9 cellular contexts compared by ENCODE assay signal in genomic region chr7:28020302-28020940, GRCh38.
DNase-seq lines count a peak whose midpoint lies in the region; ATAC-seq and TF ChIP-seq lines count a peak whose summit lies in the region.
"Had no signal": no experiment of that assay in that cellular context is flagged by ENCODE, and none has a peak within 500 bp of the region (broad histone marks: within the 10 kb centered on the region; RNA-seq: fewer than 3 reads in every experiment).

No MANE protein-coding gene starts in this region.

- H3K27ac Mint-ChIP-seq in activated CD4-positive, alpha-beta T cell treated with anti-CD3 and anti-CD28 coated beads, Interleukin-2, amount 10 ng/mL, durations not matched to agents 24 days and 14 days, result no peak overlapping the region

- intact Hi-C loops in activated CD4-positive, alpha-beta T cell treated with anti-CD3 and anti-CD28 coated beads, Interleukin-2, amount 10 ng/mL, durations not matched to agents 24 days and 14 days (cut with micrococcal nuclease), result loop anchor here (1.0 to 5.0 kb wide), 2 partner anchors 98 to 824 kb away; no protein-coding TSS in a partner anchor
- intact Hi-C loops in upper lobe of right lung (cut with DNase I), result no loop called here

- no peaks in the 10 kb centered on the region for H3K9me3 Mint-ChIP-seq in activated CD4-positive, alpha-beta T cell treated with anti-CD3 and anti-CD28 coated beads, Interleukin-2, amount 10 ng/mL, durations not matched to agents 24 days and 14 days

- DNase-seq in AG10803 (ENCODE audit: low read depth) (peak; percentile 82), NCI-H345 treated with DMSO at 0.1 percent for 48 hours (lab: John Stamatoyannopoulos, UW; ENCODE audit: unreplicated experiment) (peak; percentile 82), myocyte (ENCODE audit: low read depth) (peak; percentile 88), upper lobe of right lung (peak; percentile 65)
- DNase-seq in activated CD4-positive, alpha-beta T cell treated with anti-CD3 and anti-CD28 coated beads, Interleukin-2, amount 10 ng/mL, durations not matched to agents 24 days and 14 days, result peak; percentile 83

- TF ChIP-seq CTCF in AG10803 (conservative IDR thresholded peaks at IDR 0.05; ENCODE audit: low read length) (peak; percentile 96), upper lobe of right lung (IDR thresholded peaks at IDR 0.05) (peak; percentile 87)

- H3K36me3 Mint-ChIP-seq in activated CD4-positive, alpha-beta T cell treated with anti-CD3 and anti-CD28 coated beads, Interleukin-2, amount 10 ng/mL, durations not matched to agents 24 days and 14 days (ENCODE audit: low read depth), result no peaks in the 10 kb centered on the region

- ATAC-seq in GM18498 (IDR thresholded peaks at IDR 0.05; ENCODE audit: unreplicated experiment) (peak; percentile 87), HG03159 (IDR thresholded peaks at IDR 0.05; ENCODE audit: unreplicated experiment) (peak; percentile 94), esophagus mucosa (peak; percentile 94), upper lobe of right lung (peak; percentile 96)

- peaks cover 2% of the 10 kb centered on the region for H3K4me1 Mint-ChIP-seq in activated CD4-positive, alpha-beta T cell treated with anti-CD3 and anti-CD28 coated beads, Interleukin-2, amount 10 ng/mL, durations not matched to agents 24 days and 14 days

- H3K4me3 ChIP-seq in AG10803 (ENCODE audit: low read length) (no peak overlapping the region), upper lobe of right lung (no peak overlapping the region)

- no peaks in the 10 kb centered on the region for H3K27me3 ChIP-seq in upper lobe of right lung

- H3K27me3 Mint-ChIP-seq in activated CD4-positive, alpha-beta T cell treated with anti-CD3 and anti-CD28 coated beads, Interleukin-2, amount 10 ng/mL, durations not matched to agents 24 days and 14 days, result peaks cover 9% of the 10 kb centered on the region
- H3K27me3 Mint-ChIP-seq: IgD-negative memory B cell had no signal

- H3K9me3 ChIP-seq in upper lobe of right lung, result no peaks in the 10 kb centered on the region

- no peak overlapping the region for H3K4me3 Mint-ChIP-seq in activated CD4-positive, alpha-beta T cell treated with anti-CD3 and anti-CD28 coated beads, Interleukin-2, amount 10 ng/mL, durations not matched to agents 24 days and 14 days

- no peak overlapping the region for H3K27ac ChIP-seq in upper lobe of right lung

- peaks cover 6% of the 10 kb centered on the region for H3K4me1 ChIP-seq in upper lobe of right lung

- no peaks in the 10 kb centered on the region for H3K36me3 ChIP-seq in upper lobe of right lung
